In the genomic region with DNA sequence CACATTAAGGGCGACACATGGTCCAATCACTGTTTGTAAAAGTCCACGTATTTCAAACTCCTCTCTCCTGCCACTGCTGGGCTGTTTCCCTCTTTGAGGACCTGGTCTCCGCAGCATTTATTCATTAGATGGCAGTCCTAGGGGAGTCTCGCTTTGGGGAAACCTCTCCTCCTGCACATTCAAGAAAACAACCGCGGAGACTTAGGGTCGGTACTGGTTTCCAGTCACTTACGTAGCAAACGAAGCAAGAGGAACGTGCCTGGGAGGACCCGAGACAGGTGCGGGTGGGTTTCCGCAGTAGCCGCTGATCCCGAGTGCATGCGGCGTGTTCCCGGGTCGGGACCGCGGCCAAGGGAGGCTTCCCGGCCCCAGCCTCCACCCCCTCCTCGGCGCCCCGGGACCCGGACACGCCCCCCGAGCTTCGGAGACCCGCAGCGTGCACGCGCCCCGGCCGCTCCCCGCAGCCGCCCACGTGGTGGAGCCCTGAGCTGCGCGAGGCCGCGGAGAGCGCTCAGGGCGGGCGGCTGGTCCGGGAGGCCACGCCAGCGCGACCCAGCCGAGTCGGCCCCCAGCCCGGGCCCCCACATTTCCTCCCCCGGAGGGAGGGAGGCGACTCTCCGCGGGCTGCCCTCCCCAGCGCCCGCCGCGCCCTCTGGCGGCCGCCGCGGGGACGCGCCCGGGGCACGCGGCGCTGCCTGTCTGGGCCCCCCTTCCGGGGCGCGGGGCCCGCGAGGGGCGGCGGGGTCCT, we compare ENCODE assay signal across 8 cellular contexts. TPM values are rescaled to one million over a fixed set of nuclear protein-coding genes. Genes with fewer than 3 reads are reported as not detected.
DNase-seq lines count a peak whose midpoint lies in the region; ATAC-seq and TF ChIP-seq lines count a peak whose summit lies in the region.

No MANE protein-coding gene starts in this region.

- TF ChIP-seq POLR2A in body of pancreas (IDR thresholded peaks at IDR 0.05), result peak in 2 of 3 donors; percentile 20 to 36

- peak overlapping the region; percentile 94 for H2AFZ ChIP-seq in GM23248

- no peaks in the 10 kb centered on the region for H4K20me1 ChIP-seq in GM23248 (ENCODE audit: insufficient read depth)

- peak overlapping the region; percentile 92 for H3K4me2 ChIP-seq in GM23248 (ENCODE audit: unreplicated experiment)
- peak overlapping the region; percentile 94 for H3K4me2 ChIP-seq in skeletal muscle satellite cell (ENCODE audit: low read length)

- H3F3A ChIP-seq in GM23248 (ENCODE audit: insufficient read depth), result peaks cover 18% of the 10 kb centered on the region

- H3K27me3 ChIP-seq in GM23248 (replicated peaks; ENCODE audit: insufficient read depth), result peaks cover 39% of the 10 kb centered on the region
- no peaks in the 10 kb centered on the region for H3K27me3 ChIP-seq in body of pancreas
- no peaks in the 10 kb centered on the region for H3K27me3 ChIP-seq in iPS-15b (ENCODE audit: control insufficient read depth, insufficient read depth, low read length)
- H3K27me3 ChIP-seq in skeletal muscle satellite cell (ENCODE audit: control insufficient read depth, insufficient read depth, low read length), result peaks cover 50% of the 10 kb centered on the region

- in situ Hi-C loops in GM23248 (cut with MboI), result loop anchor here (10.0 kb wide), 2 partner anchors 132 to 202 kb away; no protein-coding TSS in a partner anchor

- 2% methylated on average over 47 to 57 of the region's 77 CpGs for WGBS in GM23248 (ENCODE audit: low coverage in 1 of 2, low lambda C conversion rate in 2 of 2, missing lambda C conversion rate in 2 of 2), 2 experiments
- WGBS in body of pancreas, 2 donors, result 1% methylated on average over 16 to 65 of the region's 77 CpGs

- peak; percentile 47 for ATAC-seq in body of pancreas

- peaks cover 5% of the 10 kb centered on the region for H3K4me1 ChIP-seq in GM23248 (ENCODE audit: insufficient read depth)
- peaks cover 12% of the 10 kb centered on the region for H3K4me1 ChIP-seq in body of pancreas
- peaks cover 2% of the 10 kb centered on the region for H3K4me1 ChIP-seq in iPS-15b (ENCODE audit: control insufficient read depth, insufficient read depth, low read length)
- H3K4me1 ChIP-seq in skeletal muscle satellite cell (ENCODE audit: control insufficient read depth, insufficient read depth, low read length), result peaks cover 13% of the 10 kb centered on the region

- peaks cover 29% of the 10 kb centered on the region for H3K79me2 ChIP-seq in GM23248 (ENCODE audit: insufficient read depth)

- H3K4me3 ChIP-seq in GM23248 (peak overlapping the region; percentile 90), LNCaP clone FGC (ENCODE audit: low read depth, low read length) (peak overlapping the region; percentile 74), body of pancreas (peak overlapping the region; percentile 58 to 75), iPS-15b (ENCODE audit: low read depth, low read length) (peak overlapping the region; percentile 95), skeletal muscle satellite cell (ENCODE audit: low read length) (peak overlapping the region; percentile 82)

- H3K9ac ChIP-seq in GM23248, result peak overlapping the region; percentile 78
- peak overlapping the region; percentile 81 for H3K9ac ChIP-seq in iPS-15b (ENCODE audit: low read depth, low read length)
- H3K9ac ChIP-seq in skeletal muscle satellite cell (ENCODE audit: low read depth, low read length), result peak overlapping the region; percentile 81

- DNase-seq in ELR (ENCODE audit: low read depth) (peak; percentile 56), GM23248 (peak; percentile 70), LNCaP clone FGC (ENCODE audit: low read depth) (no peak), T1000 (lab: John Stamatoyannopoulos, UW) (peak; percentile 36), body of pancreas (peak; percentile 79 to 88 (median 80)), GOT3 (lab: John Stamatoyannopoulos, UW) (no peak)

- H3K9me2 ChIP-seq in GM23248 (ENCODE audit: insufficient read depth), result no peaks in the 10 kb centered on the region

- H3K36me3 ChIP-seq in GM23248 (ENCODE audit: low read depth) (no peaks in the 10 kb centered on the region), body of pancreas (replicated peaks in 1 of 2; ENCODE audit: insufficient read depth in 1 of 2, low read depth in 2 of 2) (no peaks in the 10 kb centered on the region), iPS-15b (ENCODE audit: control insufficient read depth, insufficient read depth, low read length) (no peaks in the 10 kb centered on the region), skeletal muscle satellite cell (ENCODE audit: insufficient read depth, low read length) (no peaks in the 10 kb centered on the region)

- peak; percentile 62 for TF ChIP-seq CTCF in LNCaP clone FGC (IDR thresholded peaks at IDR 0.05; ENCODE audit: control insufficient read depth, extremely low read depth, insufficient read depth)
- peak in 4 of 7 experiments; percentile 82 to 89 (median 86) for TF ChIP-seq CTCF in body of pancreas (IDR thresholded peaks at IDR 0.05)

- H3K9me3 ChIP-seq in GM23248 (ENCODE audit: low read depth), result no peaks in the 10 kb centered on the region
- H3K9me3 ChIP-seq in body of pancreas, result no peaks in the 10 kb centered on the region
- H3K9me3 ChIP-seq in iPS-15b (ENCODE audit: control insufficient read depth, insufficient read depth, low read length), result no peaks in the 10 kb centered on the region
- H3K9me3 ChIP-seq in skeletal muscle satellite cell (replicated peaks; ENCODE audit: low read length), result no peaks in the 10 kb centered on the region

- H3K27ac ChIP-seq in GM23248 (no peak overlapping the region), body of pancreas (peak overlapping the region; percentile 84 to 97 (median 94))

- intact Hi-C loops in body of pancreas (cut with DNase I), result no loop called here

RNA-seq across cellular contexts. Expression of a gene that starts 1.1 kb away (rescaled TPM):
- 23.6 and 48.6 TPM in 2 replicates for total RNA-seq in GM23248 (2014; rRNA removed; shearing (Covaris generic))
- 22.0 and 26.5 TPM in 2 replicates for polyA plus RNA-seq in GM23248 (2016; fragmentation: Nextera tagmentation; extraction: Ambion mirVana)
- 10 to 100 TPM; 34.8 to 55.7 TPM for total RNA-seq in body of pancreas
- total RNA-seq in skeletal muscle satellite cell (2012; rRNA removed), result 11.2 and 25.3 TPM in 2 replicates

Comparison
In these comparisons a context has a peak if more than half of its experiments do, and no peak if none do; other contexts are left out.
1. DNase-seq: peak in ELR (single experiment), GM23248 (single experiment), T1000 (single experiment) and body of pancreas (4 of 4); none in LNCaP clone FGC (single experiment) and GOT3 (single experiment).
2. Peak in every context shown above with its lines, with median percentiles within 50 percentile points of each other: H3K4me3 ChIP-seq and H3K9ac ChIP-seq.